8 cellular contexts compared by ENCODE assay signal in the genomic region with DNA sequence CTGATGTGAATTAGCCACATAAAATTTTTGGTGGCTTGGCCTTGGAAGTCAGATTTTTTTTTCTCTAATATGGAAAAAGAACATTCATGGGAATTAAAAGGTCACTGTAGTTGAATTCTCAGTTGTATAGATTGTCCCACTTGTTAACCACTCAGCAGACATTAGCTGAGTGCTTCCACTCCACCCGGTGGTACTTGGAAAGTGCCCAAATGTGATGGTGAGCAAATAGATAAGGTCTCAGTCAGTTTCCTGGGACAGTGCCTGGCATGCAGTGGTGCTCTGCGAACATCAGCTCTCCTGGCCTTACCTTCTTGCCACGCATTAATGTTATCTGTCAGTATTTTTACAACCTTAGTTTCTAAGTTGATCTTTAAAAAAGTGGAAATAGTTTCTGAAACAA. TPM values are rescaled to one million over a fixed set of nuclear protein-coding genes. Genes with fewer than 3 reads are reported as not detected.
DNase-seq lines count a peak whose midpoint lies in the region; ATAC-seq, FAIRE-seq and TF ChIP-seq lines count a peak whose summit lies in the region.

No MANE protein-coding gene starts in this region.

- no peak overlapping the region for H3K4me3 Mint-ChIP-seq in endodermal cell

- H3K36me3 ChIP-seq in endodermal cell (ENCODE audit: control insufficient read depth, insufficient read depth, low read length): peaks cover 20% of the 10 kb centered on the region
- no peaks in the 10 kb centered on the region for H3K36me3 ChIP-seq in neutrophil

- peaks cover 25% of the 10 kb centered on the region for H3K4me1 Mint-ChIP-seq in endodermal cell

- 33 to 75% methylated on average over 1 to 3 of the region's 3 CpGs for WGBS in endodermal cell (ENCODE audit: insufficient coverage in 1 of 2, insufficient read length in 1 of 2), 2 experiments

- peak; percentile 67 for DNase-seq in EL
- peak; percentile 21 for DNase-seq in NCI-H69 (lab: John Stamatoyannopoulos, UW)
- DNase-seq in endodermal cell: no peak
- no peak for DNase-seq in GM19240 (ENCODE audit: insufficient read length, low spot score)
- no peak for DNase-seq in frontal cortex (ENCODE audit: low spot score in 2 of 2)

- peaks cover 3% of the 10 kb centered on the region for H3K4me1 ChIP-seq in endodermal cell (ENCODE audit: control insufficient read depth, insufficient read depth, low read length)
- H3K4me1 ChIP-seq in neutrophil (ENCODE audit: control insufficient read depth in 1 of 2, insufficient read depth in 1 of 2, low read depth in 1 of 2, low read length in 1 of 2): peaks cover 27 to 33% of the 10 kb centered on the region in 2 experiments

- H3K9me3 Mint-ChIP-seq in endodermal cell: no peaks in the 10 kb centered on the region

- peaks cover 26% of the 10 kb centered on the region for H3K36me3 Mint-ChIP-seq in endodermal cell (ENCODE audit: low read depth)

- ATAC-seq in HG03432 (IDR thresholded peaks at IDR 0.05; ENCODE audit: unreplicated experiment): no peak
- ATAC-seq in HG03565 (IDR thresholded peaks at IDR 0.05; ENCODE audit: unreplicated experiment): no peak

- peak overlapping the region; percentile 81 for H3K9ac ChIP-seq in endodermal cell (ENCODE audit: extremely low read depth, low read length, poor library complexity, severe bottlenecking)

- no peak for FAIRE-seq in frontal cortex (lab: Jason Lieb, UNC)

- H3K9me3 ChIP-seq in endodermal cell (ENCODE audit: control insufficient read depth, low read length): no peaks in the 10 kb centered on the region
- no peaks in the 10 kb centered on the region for H3K9me3 ChIP-seq in neutrophil

- no peak overlapping the region for H3K27ac Mint-ChIP-seq in endodermal cell

- H3K27me3 Mint-ChIP-seq in endodermal cell (ENCODE audit: insufficient read depth): no peaks in the 10 kb centered on the region

- H3K4me3 ChIP-seq in endodermal cell (ENCODE audit: low read length): peak overlapping the region; percentile 96
- peak overlapping the region; percentile 86 to 89 for H3K4me3 ChIP-seq in neutrophil (ENCODE audit: low read depth in 1 of 2, low read length in 1 of 2)

- TF ChIP-seq CTCF in endodermal cell (conservative IDR thresholded peaks at IDR 0.05) (no peak), neutrophil (IDR thresholded peaks at IDR 0.05) (no peak)

- H3K27ac ChIP-seq in endodermal cell (ENCODE audit: low read depth, low read length): no peak overlapping the region
- H3K27ac ChIP-seq in neutrophil: no peak overlapping the region

- H3K27me3 ChIP-seq in endodermal cell (ENCODE audit: control insufficient read depth, insufficient read depth, low read length, poor library complexity, severe bottlenecking) (no peaks in the 10 kb centered on the region), neutrophil (no peaks in the 10 kb centered on the region)

RNA-seq across cellular contexts. Expression of a gene that starts 1.4 kb away (rescaled TPM):
- total RNA-seq in endodermal cell (100 to 1,000 TPM; 248 to 287 TPM), frontal cortex (422 TPM)
- polyA plus RNA-seq in endodermal cell (2013, experiment 1 of 2): 220 TPM
- polyA plus RNA-seq in endodermal cell (2013, experiment 2 of 2): 229 TPM

RNA-seq across cellular contexts. Expression of a gene that starts 1.6 kb away (rescaled TPM):
- total RNA-seq in endodermal cell (10 to 100 TPM; 17.9 TPM), frontal cortex (9.4 TPM)
- 18.2 TPM for polyA plus RNA-seq in endodermal cell (2013, experiment 1 of 2)
- polyA plus RNA-seq in endodermal cell (2013, experiment 2 of 2): 22.0 TPM

RNA-seq across cellular contexts. Expression of a gene that starts 28.9 kb away (rescaled TPM):
- total RNA-seq in endodermal cell (10 to 100 TPM in 1 of 2 donors, 1 to 10 TPM in 1; 9.9 to 10.0 TPM), frontal cortex (2.4 TPM)
- 8.6 TPM for polyA plus RNA-seq in endodermal cell (2013, experiment 1 of 2)
- 8.2 TPM for polyA plus RNA-seq in endodermal cell (2013, experiment 2 of 2)

Comparison
In these comparisons a context has a peak if more than half of its experiments do, and no peak if none do; other contexts are left out.
1. DNase-seq: peak in EL (single experiment) and NCI-H69 (single experiment); none in endodermal cell (single experiment), GM19240 (single experiment) and frontal cortex (0 of 2).